ENCODE assay signal across 13 cellular contexts in genomic region chr10:91247360-91248111, GRCh38. TPM values are rescaled to one million over a fixed set of nuclear protein-coding genes. Genes with fewer than 3 reads are reported as not detected.
A peak's percentile ranks its signal among the peaks of the same experiment; 100 is the strongest.
DNase-seq lines count a peak whose midpoint lies in the region; ATAC-seq and TF ChIP-seq lines count a peak whose summit lies in the region.
"Had no signal": no experiment of that assay in that cellular context is flagged by ENCODE, and none has a peak within 500 bp of the region (broad histone marks: within the 10 kb centered on the region; RNA-seq: fewer than 3 reads in every experiment).

No MANE protein-coding gene starts in this region.

- no peaks in the 10 kb centered on the region for H4K20me1 ChIP-seq in fibroblast of lung (ENCODE audit: control insufficient read depth, extremely low read depth, insufficient read depth, low read length)

- H3K9ac ChIP-seq in fibroblast of lung (ENCODE audit: insufficient read depth, low read length): no peak overlapping the region
- no peak overlapping the region for H3K9ac ChIP-seq in skeletal muscle satellite cell (ENCODE audit: low read depth, low read length)
- H3K9ac ChIP-seq: BLaER1 had no signal

- no peaks in the 10 kb centered on the region for H3K79me2 ChIP-seq in fibroblast of lung (ENCODE audit: control insufficient read depth, insufficient read depth, low read length)

- H3K9me3 Mint-ChIP-seq in activated CD4-positive, alpha-beta T cell treated with anti-CD3 and anti-CD28 coated beads, Interleukin-2, amount 10 ng/mL, durations not matched to agents 7 days and 5 days: no peaks in the 10 kb centered on the region
- no peaks in the 10 kb centered on the region for H3K9me3 Mint-ChIP-seq in T-cell
- H3K9me3 Mint-ChIP-seq in mesothelial cell of epicardium: no peaks in the 10 kb centered on the region
- H3K9me3 Mint-ChIP-seq: nephron had no signal

- H3K27me3 ChIP-seq in fibroblast of lung (ENCODE audit: control insufficient read depth, insufficient read depth, low read length) (no peaks in the 10 kb centered on the region), skeletal muscle satellite cell (ENCODE audit: control insufficient read depth, insufficient read depth, low read length) (no peaks in the 10 kb centered on the region)
- H3K27me3 ChIP-seq: BLaER1 had no signal

- CTCF ChIA-PET in activated CD4-positive, alpha-beta T cell treated with anti-CD3 and anti-CD28 coated beads, Interleukin-2, amount 10 ng/mL, durations not matched to agents 7 days and 5 days (lab: Charles Lee): interaction anchor here (1.3 to 1.4 kb wide), 2 partner anchors 9 to 157 kb away, joined by 3 to 8 read pairs; no protein-coding TSS in a partner anchor
- CTCF ChIA-PET in T-cell (lab: Charles Lee): interaction anchor here (0.8 to 7.5 kb wide), 4 partner anchors 9 to 1995 kb away, joined by 3 to 248 read pairs (median 8); no protein-coding TSS in a partner anchor

- H3K36me3 Mint-ChIP-seq in activated CD4-positive, alpha-beta T cell treated with anti-CD3 and anti-CD28 coated beads, Interleukin-2, amount 10 ng/mL, durations not matched to agents 7 days and 5 days (ENCODE audit: low read depth): peaks cover 23% of the 10 kb centered on the region
- H3K36me3 Mint-ChIP-seq in T-cell: peaks cover 8% of the 10 kb centered on the region
- H3K36me3 Mint-ChIP-seq in mesothelial cell of epicardium: peaks cover 2% of the 10 kb centered on the region

- no peak overlapping the region for H2AFZ ChIP-seq in fibroblast of lung (ENCODE audit: low read length)

- no peaks in the 10 kb centered on the region for H3K36me3 ChIP-seq in fibroblast of lung (ENCODE audit: control insufficient read depth, insufficient read depth, low read length)
- no peaks in the 10 kb centered on the region for H3K36me3 ChIP-seq in skeletal muscle satellite cell (ENCODE audit: insufficient read depth, low read length)

- peak; percentile 8 for DNase-seq in activated CD4-positive, alpha-beta T cell treated with anti-CD3 and anti-CD28 coated beads, Interleukin-2, amount 10 ng/mL, durations not matched to agents 7 days and 5 days
- no peak for DNase-seq in activated CD4-positive, alpha-beta T cell treated with anti-CD3 and anti-CD28 coated beads, Interleukin-2, amount 50 U/mL, for 48 hours
- DNase-seq in T-cell (no peak), fibroblast of lung (ENCODE audit: low read depth in 2 of 2) (peak; percentile 39 to 46), mesothelial cell of epicardium (ENCODE audit: low spot score in 2 of 2, unreplicated experiment in 2 of 2) (no peak), NOMO-1 treated with dmso at 0.1 percent for 144 hours (lab: John Stamatoyannopoulos, UW; ENCODE audit: unreplicated experiment) (no peak)
- DNase-seq: central memory CD4-positive, alpha-beta T cell; hippocampal formation; NCI-H1417 treated with DMSO at 0.1 percent for 48 hours had no signal

- ATAC-seq in T-cell (replicated peaks in 1 of 4): peak in 3 of 4 experiments; percentile 29 to 61 (median 31)
- no peak for ATAC-seq in GM21360 (IDR thresholded peaks at IDR 0.05; ENCODE audit: unreplicated experiment)

- H3K4me1 ChIP-seq in fibroblast of lung (ENCODE audit: control insufficient read depth, extremely low read depth, insufficient read depth, low read length): no peaks in the 10 kb centered on the region
- H3K4me1 ChIP-seq in skeletal muscle satellite cell (ENCODE audit: control insufficient read depth, insufficient read depth, low read length): peaks cover 22% of the 10 kb centered on the region
- H3K4me1 ChIP-seq: BLaER1 had no signal

- H3K4me3 ChIP-seq in fibroblast of lung (replicated peaks in 1 of 4; ENCODE audit: control extremely low read depth in 1 of 4, insufficient read depth in 1 of 4, low read depth in 3 of 4, low read length in 4 of 4) (no peak overlapping the region), skeletal muscle satellite cell (ENCODE audit: low read length) (no peak overlapping the region)
- H3K4me3 ChIP-seq: BLaER1 had no signal

- peaks cover 15% of the 10 kb centered on the region for H3K4me1 Mint-ChIP-seq in activated CD4-positive, alpha-beta T cell treated with anti-CD3 and anti-CD28 coated beads, Interleukin-2, amount 10 ng/mL, durations not matched to agents 7 days and 5 days
- H3K4me1 Mint-ChIP-seq in T-cell (peaks cover 8 to 15% (median 11%) of the 10 kb centered on the region in 3 donors), mesothelial cell of epicardium (no peaks in the 10 kb centered on the region)

- TF ChIP-seq CTCF in fibroblast of lung (conservative IDR thresholded peaks at IDR 0.05 in 1 of 2, IDR thresholded peaks at IDR 0.05 in 1 of 2; ENCODE audit: low read depth in 1 of 2, low read length in 2 of 2): no peak
- TF ChIP-seq CTCF in mesothelial cell of epicardium (IDR thresholded peaks at IDR 0.05; ENCODE audit: unreplicated experiment): no peak

- H3K4me3 Mint-ChIP-seq in activated CD4-positive, alpha-beta T cell treated with anti-CD3 and anti-CD28 coated beads, Interleukin-2, amount 10 ng/mL, durations not matched to agents 7 days and 5 days: no peak overlapping the region
- H3K4me3 Mint-ChIP-seq in T-cell (no peak overlapping the region), mesothelial cell of epicardium (no peak overlapping the region)
- H3K4me3 Mint-ChIP-seq: nephron had no signal

- no peaks in the 10 kb centered on the region for H3K9me3 ChIP-seq in fibroblast of lung (ENCODE audit: control insufficient read depth, insufficient read depth, low read depth, low read length)
- H3K9me3 ChIP-seq in skeletal muscle satellite cell (replicated peaks; ENCODE audit: low read length): no peaks in the 10 kb centered on the region
- H3K9me3 ChIP-seq: BLaER1 had no signal

- POLR2A ChIA-PET in activated CD4-positive, alpha-beta T cell treated with anti-CD3 and anti-CD28 coated beads, Interleukin-2, amount 10 ng/mL, durations not matched to agents 7 days and 5 days (lab: Charles Lee): interaction anchor here (0.5 kb wide), 1 partner anchor 100 kb away, joined by 3 read pairs; no protein-coding TSS in a partner anchor
- POLR2A ChIA-PET in T-cell (lab: Charles Lee): interaction anchor here in 1 of 2 donors (0.5 kb wide), 1 partner anchor 569 kb away, joined by 7 read pairs; no protein-coding TSS in a partner anchor

- no peak overlapping the region for H3K27ac ChIP-seq in fibroblast of lung (ENCODE audit: insufficient read depth, low read length)
- H3K27ac ChIP-seq: BLaER1 had no signal

- H3K27ac Mint-ChIP-seq in activated CD4-positive, alpha-beta T cell treated with anti-CD3 and anti-CD28 coated beads, Interleukin-2, amount 10 ng/mL, durations not matched to agents 7 days and 5 days: no peak overlapping the region
- H3K27ac Mint-ChIP-seq in T-cell (peak overlapping the region in 1 of 2 donors; percentile 77), mesothelial cell of epicardium (no peak overlapping the region)
- H3K27ac Mint-ChIP-seq: nephron had no signal

- H3K4me2 ChIP-seq in fibroblast of lung (ENCODE audit: extremely low read depth, insufficient read depth, low read length): no peak overlapping the region
- H3K4me2 ChIP-seq in skeletal muscle satellite cell (ENCODE audit: low read length): peak overlapping the region; percentile 16
- H3K4me2 ChIP-seq: BLaER1 had no signal

- no peaks in the 10 kb centered on the region for H3K27me3 Mint-ChIP-seq in activated CD4-positive, alpha-beta T cell treated with anti-CD3 and anti-CD28 coated beads, Interleukin-2, amount 10 ng/mL, durations not matched to agents 7 days and 5 days
- H3K27me3 Mint-ChIP-seq in T-cell (no peaks in the 10 kb centered on the region), mesothelial cell of epicardium (ENCODE audit: low read depth) (no peaks in the 10 kb centered on the region)

RNA-seq across cellular contexts. Expression of gene PCGF5, which starts 27.1 kb away (rescaled TPM):
- total RNA-seq in activated CD4-positive, alpha-beta T cell treated with anti-CD3 and anti-CD28 coated beads, Interleukin-2, amount 10 ng/mL, durations not matched to agents 7 days and 5 days: 10 to 100 TPM; 49.3 to 62.0 TPM
- total RNA-seq in T-cell (10 to 100 TPM; 48.9 to 73.1 (median 59.4) TPM), fibroblast of lung (28.5 and 31.5 TPM in 2 replicates), mesothelial cell of epicardium (11.4 to 13.6 TPM (median 11.6 TPM) in 3 replicates)
- 25.8 and 31.3 TPM in 2 replicates for polyA plus RNA-seq in fibroblast of lung
- 18.9 and 24.0 TPM in 2 replicates for polyA plus RNA-seq in fibroblast of lung (2012)
- polyA minus RNA-seq in fibroblast of lung (ENCODE audit: low replicate concordance): 5.1 and 7.6 TPM in 2 replicates
- 20.1 and 20.3 TPM in 2 replicates for total RNA-seq in skeletal muscle satellite cell (2012; rRNA removed)

Comparison
In these comparisons a context has a peak if more than half of its experiments do, and no peak if none do; other contexts are left out.
1. DNase-seq: peak in activated CD4-positive, alpha-beta T cell treated with anti-CD3 and anti-CD28 coated beads, Interleukin-2, amount 10 ng/mL, durations not matched to agents 7 days and 5 days (single experiment) and fibroblast of lung (2 of 2); none in activated CD4-positive, alpha-beta T cell treated with anti-CD3 and anti-CD28 coated beads, Interleukin-2, amount 50 U/mL, for 48 hours (0 of 2), T-cell (0 of 34), mesothelial cell of epicardium (0 of 2) and NOMO-1 treated with dmso at 0.1 percent for 144 hours (single experiment).